ENCODE assay signal across 2 cellular contexts in genomic region chr7:2028733-2029132, GRCh38.
TF ChIP-seq lines count a peak whose summit lies in the region.

No MANE protein-coding gene starts in this region.

TF ChIP-seq in SK-N-SH, 30 proteins besides CTCF, POLR2A, EP300 and RAD21 (continued from another document):
- TF ChIP-seq USF2 (IDR thresholded peaks at IDR 0.05; ENCODE audit: borderline replicate concordance, low read depth, low read length), result no peak
- no peak for TF ChIP-seq TCF12 (IDR thresholded peaks at IDR 0.05)
- no peak for TF ChIP-seq MEF2A (IDR thresholded peaks at IDR 0.05; ENCODE audit: borderline replicate concordance, low read depth)

TF ChIP-seq in SK-N-SH treated with all-trans-retinoic acid at 6 μM for 48 hours, 23 proteins besides CTCF, POLR2A, EP300 and RAD21 (continued from another document):
- TF ChIP-seq, protein P1, sequence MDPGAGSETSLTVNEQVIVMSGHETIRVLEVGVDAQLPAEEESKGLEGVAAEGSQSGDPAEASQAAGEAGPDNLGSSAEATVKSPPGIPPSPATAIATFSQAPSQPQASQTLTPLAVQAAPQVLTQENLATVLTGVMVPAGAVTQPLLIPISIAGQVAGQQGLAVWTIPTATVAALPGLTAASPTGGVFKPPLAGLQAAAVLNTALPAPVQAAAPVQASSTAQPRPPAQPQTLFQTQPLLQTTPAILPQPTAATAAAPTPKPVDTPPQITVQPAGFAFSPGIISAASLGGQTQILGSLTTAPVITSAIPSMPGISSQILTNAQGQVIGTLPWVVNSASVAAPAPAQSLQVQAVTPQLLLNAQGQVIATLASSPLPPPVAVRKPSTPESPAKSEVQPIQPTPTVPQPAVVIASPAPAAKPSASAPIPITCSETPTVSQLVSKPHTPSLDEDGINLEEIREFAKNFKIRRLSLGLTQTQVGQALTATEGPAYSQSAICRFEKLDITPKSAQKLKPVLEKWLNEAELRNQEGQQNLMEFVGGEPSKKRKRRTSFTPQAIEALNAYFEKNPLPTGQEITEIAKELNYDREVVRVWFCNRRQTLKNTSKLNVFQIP (CRISPR knock-in tag; IDR thresholded peaks at IDR 0.05; ENCODE audit: borderline replicate concordance, low read depth), result no peak
